Comparison of ENCODE assay signal across 1 cellular context in genomic region chr16:88030498-88030897, GRCh38.
TF ChIP-seq lines count a peak whose summit lies in the region.

No MANE protein-coding gene starts in this region.

TF ChIP-seq in WTC11, 78 proteins besides CTCF, POLR2A, EP300 and RAD21 (continued from another document):
- TF ChIP-seq ZNF532 (CRISPR knock-in tag; IDR thresholded peaks at IDR 0.05; ENCODE audit: borderline replicate concordance) = no peak
